In genomic region chr6:147689398-147689797, GRCh38 we compare ENCODE assay signal across 1 cellular context.
TF ChIP-seq lines count a peak whose summit lies in the region.

No MANE protein-coding gene starts in this region.

TF ChIP-seq in GM23338, 12 proteins besides CTCF, POLR2A, EP300 and RAD21 (continued from another document):
- TF ChIP-seq EZH2phosphoT487 (IDR thresholded peaks at IDR 0.05; ENCODE audit: unreplicated experiment), result no peak
- TF ChIP-seq ETS1 (IDR thresholded peaks at IDR 0.05), result no peak
- no peak for TF ChIP-seq ZNF462 (CRISPR knock-in tag; IDR thresholded peaks at IDR 0.05)
- no peak for TF ChIP-seq ZNF114 (CRISPR knock-in tag; IDR thresholded peaks at IDR 0.05)
- no peak for TF ChIP-seq REST (IDR thresholded peaks at IDR 0.05; ENCODE audit: unreplicated experiment)
